In genomic region chr4:83138979-83139378, GRCh38 we compare ENCODE assay signal across 14 cellular contexts. TPM values are rescaled to one million over a fixed set of nuclear protein-coding genes. Genes with fewer than 3 reads are reported as not detected.
A peak's percentile ranks its signal among the peaks of the same experiment; 100 is the strongest.
DNase-seq lines count a peak whose midpoint lies in the region; ATAC-seq and TF ChIP-seq lines count a peak whose summit lies in the region.
"Had no signal": no experiment of that assay in that cellular context is flagged by ENCODE, and none has a peak within 500 bp of the region (broad histone marks: within the 10 kb centered on the region; RNA-seq: fewer than 3 reads in every experiment).

No MANE protein-coding gene starts in this region.

- H3K4me3 Mint-ChIP-seq in central memory CD8-positive, alpha-beta T cell, result peak overlapping the region; percentile 25
- H3K4me3 Mint-ChIP-seq in stimulated activated effector memory CD8-positive, alpha-beta T cell treated with anti-CD3 and anti-CD28 coated beads, Interleukin-12 subunit alpha, Interleukin-12 subunit beta, amount 100 ng/mL, for 72 hours, result no peak overlapping the region

- no peak overlapping the region for H3K9ac ChIP-seq in Loucy (ENCODE audit: low read depth, low read length, poor library complexity, severe bottlenecking)
- H3K9ac ChIP-seq: SK-N-SH had no signal

- no peaks in the 10 kb centered on the region for H3K9me3 Mint-ChIP-seq in central memory CD8-positive, alpha-beta T cell
- peaks cover 7% of the 10 kb centered on the region for H3K9me3 Mint-ChIP-seq in stimulated activated effector memory CD8-positive, alpha-beta T cell treated with anti-CD3 and anti-CD28 coated beads, Interleukin-12 subunit alpha, Interleukin-12 subunit beta, amount 100 ng/mL, for 72 hours

- no peaks in the 10 kb centered on the region for H3K36me3 ChIP-seq in Loucy (ENCODE audit: insufficient read depth, low read length)
- H3K36me3 ChIP-seq: sigmoid colon had no signal

- DNase-seq in activated CD4-positive, alpha-beta T cell treated with anti-CD3 and anti-CD28 coated beads for 48 hours, result peak; percentile 8
- DNase-seq in activated CD4-positive, alpha-beta T cell treated with anti-CD3 and anti-CD28 coated beads, Interleukin-2, amount 50 U/mL, for 48 hours, result no peak
- DNase-seq in central memory CD8-positive, alpha-beta T cell (ENCODE audit: low spot score in 2 of 2), result peak in 1 of 2 donors; percentile 31
- DNase-seq in stimulated activated effector memory CD8-positive, alpha-beta T cell treated with anti-CD3 and anti-CD28 coated beads, Interleukin-12 subunit alpha, Interleukin-12 subunit beta, amount 100 ng/mL, for 72 hours (ENCODE audit: low spot score in 2 of 2), result peak; percentile 10 to 58
- no peak for DNase-seq in effector CD4-positive, alpha-beta T cell
- DNase-seq in dermis blood vessel endothelial cell, result no peak
- DNase-seq: activated CD4-positive, CD25-positive, alpha-beta regulatory T cell; Caco-2; MM.1S; sigmoid colon; SK-N-SH had no signal

- peaks cover 9% of the 10 kb centered on the region for H3K4me1 ChIP-seq in Loucy (ENCODE audit: insufficient read depth, low read length, poor library complexity, severe bottlenecking)
- H3K4me1 ChIP-seq: A549, Caco-2, sigmoid colon had no signal

- H3K4me2 ChIP-seq in Loucy (ENCODE audit: low read depth, low read length, poor library complexity, severe bottlenecking), result peak overlapping the region; percentile 43
- H3K4me2 ChIP-seq: A549, SK-N-SH had no signal

- peak overlapping the region; percentile 19 for H3K27ac Mint-ChIP-seq in central memory CD8-positive, alpha-beta T cell (ENCODE audit: low read depth)
- peak overlapping the region; percentile 33 for H3K27ac Mint-ChIP-seq in stimulated activated effector memory CD8-positive, alpha-beta T cell treated with anti-CD3 and anti-CD28 coated beads, Interleukin-12 subunit alpha, Interleukin-12 subunit beta, amount 100 ng/mL, for 72 hours

- H3K9me2 ChIP-seq in Loucy (replicated peaks; ENCODE audit: low read depth, low read length), result no peaks in the 10 kb centered on the region
- H3K9me2 ChIP-seq: SK-N-SH had no signal

- H3F3A ChIP-seq in Loucy (ENCODE audit: low read depth), result no peaks in the 10 kb centered on the region

- H3K27me3 Mint-ChIP-seq in central memory CD8-positive, alpha-beta T cell, result no peaks in the 10 kb centered on the region

- H3K27me3 ChIP-seq in Loucy (ENCODE audit: insufficient read depth, low read length, poor library complexity, severe bottlenecking), result no peaks in the 10 kb centered on the region
- H3K27me3 ChIP-seq: sigmoid colon had no signal

- no peak overlapping the region for H3K4me3 ChIP-seq in Loucy (ENCODE audit: low read length, poor library complexity, severe bottlenecking)
- H3K4me3 ChIP-seq: A549, sigmoid colon had no signal

- H2AFZ ChIP-seq in Loucy (ENCODE audit: low read length), result peak overlapping the region; percentile 71

- H3K36me3 Mint-ChIP-seq in central memory CD8-positive, alpha-beta T cell (ENCODE audit: insufficient read depth), result peaks cover 5% of the 10 kb centered on the region
- no peaks in the 10 kb centered on the region for H3K36me3 Mint-ChIP-seq in stimulated activated effector memory CD8-positive, alpha-beta T cell treated with anti-CD3 and anti-CD28 coated beads, Interleukin-12 subunit alpha, Interleukin-12 subunit beta, amount 100 ng/mL, for 72 hours

- H3K79me2 ChIP-seq in Loucy (ENCODE audit: insufficient read depth, low read length), result no peaks in the 10 kb centered on the region

- TF ChIP-seq CTCF in Loucy (conservative IDR thresholded peaks at IDR 0.05; ENCODE audit: low read length), result no peak

- peaks cover 46% of the 10 kb centered on the region for H3K4me1 Mint-ChIP-seq in central memory CD8-positive, alpha-beta T cell
- peaks cover 32% of the 10 kb centered on the region for H3K4me1 Mint-ChIP-seq in stimulated activated effector memory CD8-positive, alpha-beta T cell treated with anti-CD3 and anti-CD28 coated beads, Interleukin-12 subunit alpha, Interleukin-12 subunit beta, amount 100 ng/mL, for 72 hours

- H3K9me3 ChIP-seq in Loucy (ENCODE audit: insufficient read depth, low read depth, low read length), result no peaks in the 10 kb centered on the region
- H3K9me3 ChIP-seq: sigmoid colon, SK-N-SH had no signal

- H4K20me1 ChIP-seq in Loucy (ENCODE audit: insufficient read depth, low read length, poor library complexity, severe bottlenecking), result no peaks in the 10 kb centered on the region

- ATAC-seq in central memory CD8-positive, alpha-beta T cell (replicated peaks; ENCODE audit: extremely low read depth, poor library complexity, severe bottlenecking), result peak; percentile 92
- ATAC-seq in stimulated activated effector memory CD8-positive, alpha-beta T cell treated with anti-CD3 and anti-CD28 coated beads, Interleukin-12 subunit alpha, Interleukin-12 subunit beta, amount 100 ng/mL, for 72 hours, result peak; percentile 100
- ATAC-seq in GM21786 (IDR thresholded peaks at IDR 0.05; ENCODE audit: unreplicated experiment), result no peak
- ATAC-seq: A549 had no signal

RNA-seq across cellular contexts. Expression of gene PLAC8, which starts 24.4 kb away (rescaled TPM):
- 0.34 and 1.1 TPM in 2 replicates for total RNA-seq in dermis blood vessel endothelial cell

Comparison
In these comparisons a context has a peak if more than half of its experiments do, and no peak if none do; other contexts are left out.
1. DNase-seq: peak in activated CD4-positive, alpha-beta T cell treated with anti-CD3 and anti-CD28 coated beads for 48 hours (single experiment) and stimulated activated effector memory CD8-positive, alpha-beta T cell treated with anti-CD3 and anti-CD28 coated beads, Interleukin-12 subunit alpha, Interleukin-12 subunit beta, amount 100 ng/mL, for 72 hours (2 of 2); none in activated CD4-positive, alpha-beta T cell treated with anti-CD3 and anti-CD28 coated beads, Interleukin-2, amount 50 U/mL, for 48 hours (0 of 2), effector CD4-positive, alpha-beta T cell (single experiment) and dermis blood vessel endothelial cell (single experiment).